ENCODE assay signal across 9 cellular contexts in genomic region chr5:176578391-176578808, GRCh38. TPM values are rescaled to one million over a fixed set of nuclear protein-coding genes. Genes with fewer than 3 reads are reported as not detected.
DNase-seq lines count a peak whose midpoint lies in the region; ATAC-seq and TF ChIP-seq lines count a peak whose summit lies in the region.
"Had no signal": no experiment of that assay in that cellular context is flagged by ENCODE, and none has a peak within 500 bp of the region (broad histone marks: within the 10 kb centered on the region; RNA-seq: fewer than 3 reads in every experiment).

No MANE protein-coding gene starts in this region.

- no peaks in the 10 kb centered on the region for H3K36me3 Mint-ChIP-seq in osteocyte (ENCODE audit: unreplicated experiment)

- no peak overlapping the region for H3K4me3 ChIP-seq in epithelial cell of proximal tubule (ENCODE audit: low read depth, low read length)
- H3K4me3 ChIP-seq: SJSA1 had no signal

- DNase-seq in DMS53 (lab: John Stamatoyannopoulos, UW): peak; percentile 94
- DNase-seq in activated CD4-positive, alpha-beta T cell treated with anti-CD3 and anti-CD28 coated beads for 4 hours: peak; percentile 23 to 33
- no peak for DNase-seq in epithelial cell of proximal tubule (ENCODE audit: low read depth)
- DNase-seq in osteocyte (ENCODE audit: extremely low spot score, unreplicated experiment): no peak
- no peak for DNase-seq in T1000 (lab: John Stamatoyannopoulos, UW)

- no peaks in the 10 kb centered on the region for H3K9me3 Mint-ChIP-seq in osteocyte (ENCODE audit: unreplicated experiment)

- no peak overlapping the region for H3K27ac Mint-ChIP-seq in osteocyte (ENCODE audit: unreplicated experiment)

- peak; percentile 69 for TF ChIP-seq CTCF in epithelial cell of proximal tubule (conservative IDR thresholded peaks at IDR 0.05; ENCODE audit: low read depth, low read length)
- peak; percentile 51 for TF ChIP-seq CTCF in osteocyte (IDR thresholded peaks at IDR 0.05)

- H3K27me3 Mint-ChIP-seq in osteocyte (ENCODE audit: unreplicated experiment): peaks cover 3% of the 10 kb centered on the region

- ATAC-seq in HG02840 (IDR thresholded peaks at IDR 0.05; ENCODE audit: low FRiP score, unreplicated experiment) (no peak), HG02970 (IDR thresholded peaks at IDR 0.05; ENCODE audit: low FRiP score, unreplicated experiment) (no peak)

- H3K4me3 Mint-ChIP-seq in osteocyte (ENCODE audit: unreplicated experiment): no peak overlapping the region

- no peaks in the 10 kb centered on the region for H3K4me1 Mint-ChIP-seq in osteocyte (ENCODE audit: unreplicated experiment)

- no peak for TF ChIP-seq EP300 in Ishikawa (IDR thresholded peaks at IDR 0.05; ENCODE audit: borderline replicate concordance)

- TF ChIP-seq RAD21 in Ishikawa (IDR thresholded peaks at IDR 0.05; ENCODE audit: low read depth): peak; percentile 61; the same call in 1 of the 2 replicates

TF ChIP-seq in Ishikawa, 13 proteins besides CTCF, POLR2A, EP300 and RAD21:
- TF ChIP-seq TEAD4 (IDR thresholded peaks at IDR 0.05) (no peak), MAX (IDR thresholded peaks at IDR 0.05) (peak; percentile 86), EGR1 (IDR thresholded peaks at IDR 0.05) (no peak), CREB1 (IDR thresholded peaks at IDR 0.05; ENCODE audit: low read depth) (no peak), USF1 (IDR thresholded peaks at IDR 0.05) (no peak), ZBTB7A (IDR thresholded peaks at IDR 0.05; ENCODE audit: low read depth) (no peak)

RNA-seq across cellular contexts. Expression of gene CDHR2, which starts 29.3 kb away (rescaled TPM):
- total RNA-seq in epithelial cell of proximal tubule (not detected in 2 replicates), osteocyte (0.34 and 0.43 TPM in 2 replicates)
- total RNA-seq: SJSA1 had no signal

RNA-seq across cellular contexts. Expression of gene GPRIN1, which starts 31.6 kb away (rescaled TPM):
- total RNA-seq in epithelial cell of proximal tubule (34.0 and 40.2 TPM in 2 replicates), osteocyte (1.6 TPM in 2 replicates)

RNA-seq across cellular contexts. Expression of gene RNF44, which starts 41.2 kb away (rescaled TPM):
- 10.9 and 17.1 TPM in 2 replicates for total RNA-seq in epithelial cell of proximal tubule
- total RNA-seq in osteocyte: 47.3 and 53.0 TPM in 2 replicates

RNA-seq across cellular contexts. Expression of gene SNCB, which starts 51.9 kb away (rescaled TPM):
- total RNA-seq in epithelial cell of proximal tubule (0.17 TPM in 1 of 2 replicates, not detected in the other), osteocyte (not detected in 2 replicates)
- total RNA-seq: SJSA1 had no signal

RNA-seq across cellular contexts. Expression of gene EIF4E1B, which starts 52.1 kb away (rescaled TPM):
- total RNA-seq in epithelial cell of proximal tubule (not detected in 2 replicates), osteocyte (not detected in 2 replicates)
- total RNA-seq: SJSA1 had no signal

Comparison
In these comparisons a context has a peak if more than half of its experiments do, and no peak if none do; other contexts are left out.
1. DNase-seq: peak in DMS53 (single experiment) and activated CD4-positive, alpha-beta T cell treated with anti-CD3 and anti-CD28 coated beads for 4 hours (2 of 2); none in epithelial cell of proximal tubule (single experiment), osteocyte (single experiment) and T1000 (single experiment).
2. RNA of gene GPRIN1, which starts 31.6 kb away (total RNA-seq): 34.0 to 40.2 TPM in epithelial cell of proximal tubule; 1.6 TPM in osteocyte; every median in the first group is over 10 times any median in the second.